17 cellular contexts compared by ENCODE assay signal in genomic region chr3:13520326-13520880, GRCh38.
"Had no signal": no experiment of that assay in that cellular context is flagged by ENCODE, and none has a peak within 500 bp of the region (broad histone marks: within the 10 kb centered on the region; RNA-seq: fewer than 3 reads in every experiment).

No MANE protein-coding gene starts in this region.

- FAIRE-seq: endometrium, frontal cortex, keratinocyte had no signal

- ATAC-seq: effector memory CD8-positive, alpha-beta T cell; left lobe of liver; naive thymus-derived CD8-positive, alpha-beta T cell; stimulated activated naive B cell treated with anti-CD40 and anti-IgM and Interleukin-4, amounts not matched to agents 10 μg/mL and 1 μg/mL and 100 μg/mL, for 72 hours had no signal

- H3K27me3 ChIP-seq: right atrium auricular region had no signal

- H3K4me3 ChIP-seq: prostate gland, right atrium auricular region, skin epidermis had no signal

- H3K36me3 ChIP-seq: prostate gland, right atrium auricular region had no signal

- H3K4me1 ChIP-seq: prostate gland had no signal

- H3K27ac ChIP-seq: prostate gland had no signal

- DNase-seq: cerebellar nuclear complex; cortex of kidney; effector memory CD8-positive, alpha-beta T cell; mesendoderm; midbrain; naive thymus-derived CD8-positive, alpha-beta T cell; stimulated activated CD4-positive, alpha-beta T cell treated with anti-CD3 and anti-CD28 coated beads, Interleukin-15, amount 100 ng/mL, for 24 hours; stimulated activated CD4-positive, alpha-beta T cell treated with anti-CD3 and anti-CD28 coated beads, Interleukin-2, amount 100 ng/mL, for 48 hours; stimulated activated naive B cell treated with anti-CD40 and anti-IgM and Interleukin-4, amounts not matched to agents 10 μg/mL and 1 μg/mL and 100 μg/mL, for 72 hours; trophoblast cell had no signal

- H3K9me3 ChIP-seq: prostate gland, right atrium auricular region had no signal
